Comparison of ENCODE assay signal across 8 cellular contexts in the genomic region with DNA sequence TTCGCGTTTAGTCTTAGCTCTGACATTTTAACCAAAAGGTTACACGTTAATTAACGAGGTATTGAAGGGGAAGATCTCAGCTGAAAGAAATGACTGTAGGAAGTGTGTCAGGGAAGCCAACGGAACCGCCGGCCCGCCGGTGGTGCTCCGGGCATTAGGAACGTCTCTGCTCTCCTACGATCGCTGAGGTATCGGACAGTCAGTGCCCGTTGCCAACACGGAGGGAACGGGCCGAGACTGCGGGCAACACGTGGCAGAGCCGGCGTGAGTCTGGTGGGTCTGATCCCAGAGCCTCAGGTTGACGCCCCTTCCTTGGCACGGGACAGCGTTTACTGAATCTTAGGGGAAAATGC. TPM values are rescaled to one million over a fixed set of nuclear protein-coding genes. Genes with fewer than 3 reads are reported as not detected.
DNase-seq lines count a peak whose midpoint lies in the region; ATAC-seq and TF ChIP-seq lines count a peak whose summit lies in the region.
"Not testable (repeated sequence)": the region's sequence is repeated elsewhere in the genome, so short reads cannot be mapped to it uniquely, and the experiment has no call there.

No MANE protein-coding gene starts in this region.

- H3K4me3 Mint-ChIP-seq in activated CD8-positive, alpha-beta memory T cell treated with anti-CD3 and anti-CD28 coated beads, Interleukin-2, amount 10 ng/mL, durations not matched to agents 7 days and 5 days: peak overlapping the region; percentile 83
- peak overlapping the region; percentile 94 to 99 (median 97) for H3K4me3 Mint-ChIP-seq in immature natural killer cell
- peak overlapping the region; percentile 95 for H3K4me3 Mint-ChIP-seq in type B pancreatic cell

- DNase-seq in NCI-H524 (lab: John Stamatoyannopoulos, UW): peak; percentile 14 to 33
- peak; percentile 47 for DNase-seq in activated CD8-positive, alpha-beta memory T cell treated with anti-CD3 and anti-CD28 coated beads, Interleukin-2, amount 10 ng/mL, durations not matched to agents 7 days and 5 days
- DNase-seq in dorsolateral prefrontal cortex: peak in 8 of 10 donors; percentile 12 to 52 (median 38)
- not testable (repeated sequence) for DNase-seq in immature natural killer cell; type B pancreatic cell (ENCODE audit: extremely low spot score, unreplicated experiment)

- H3K4me2 ChIP-seq in parathyroid adenoma (ENCODE audit: low read length): peak overlapping the region; percentile 93

- H3K27ac Mint-ChIP-seq in activated CD8-positive, alpha-beta memory T cell treated with anti-CD3 and anti-CD28 coated beads, Interleukin-2, amount 10 ng/mL, durations not matched to agents 7 days and 5 days: peak overlapping the region; percentile 93
- H3K27ac Mint-ChIP-seq in immature natural killer cell: peak overlapping the region; percentile 95 to 100 (median 98)
- not testable (repeated sequence) for H3K27ac Mint-ChIP-seq in type B pancreatic cell

- H3K79me2 ChIP-seq in parathyroid adenoma: not testable (repeated sequence)

- H3K4me1 ChIP-seq in parathyroid adenoma: not testable (repeated sequence)

- H2AFZ ChIP-seq in parathyroid adenoma: peak overlapping the region; percentile 99

- ATAC-seq in HG02798 (IDR thresholded peaks at IDR 0.05; ENCODE audit: poor library complexity, unreplicated experiment): peak; percentile 17
- ATAC-seq in activated CD8-positive, alpha-beta memory T cell treated with anti-CD3 and anti-CD28 coated beads, Interleukin-2, amount 10 ng/mL, durations not matched to agents 7 days and 5 days: not testable (repeated sequence)

- H3K36me3 Mint-ChIP-seq in activated CD8-positive, alpha-beta memory T cell treated with anti-CD3 and anti-CD28 coated beads, Interleukin-2, amount 10 ng/mL, durations not matched to agents 7 days and 5 days; immature natural killer cell; type B pancreatic cell: not testable (repeated sequence)

- not testable (repeated sequence) for H3K27me3 ChIP-seq in dorsolateral prefrontal cortex; parathyroid adenoma (ENCODE audit: control insufficient read depth, insufficient read depth, low read length)

- H3K4me1 Mint-ChIP-seq in activated CD8-positive, alpha-beta memory T cell treated with anti-CD3 and anti-CD28 coated beads, Interleukin-2, amount 10 ng/mL, durations not matched to agents 7 days and 5 days: peaks cover 23% of the 10 kb centered on the region
- H3K4me1 Mint-ChIP-seq in immature natural killer cell: peaks cover 24 to 31% of the 10 kb centered on the region in 2 donors
- peaks cover 12% of the 10 kb centered on the region for H3K4me1 Mint-ChIP-seq in type B pancreatic cell (ENCODE audit: unreplicated experiment)

- H3K4me3 ChIP-seq in GM12875 (ENCODE audit: low read depth, low read length): peak overlapping the region; percentile 72
- peak overlapping the region; percentile 56 to 85 (median 74) for H3K4me3 ChIP-seq in dorsolateral prefrontal cortex
- H3K4me3 ChIP-seq in parathyroid adenoma (ENCODE audit: low read depth, low read length): peak overlapping the region; percentile 68

- TF ChIP-seq CTCF in GM12875 (IDR thresholded peaks at IDR 0.05; ENCODE audit: borderline replicate concordance, insufficient read depth, low read depth, low read length); dorsolateral prefrontal cortex (IDR thresholded peaks at IDR 0.05 in 54 of 56, conservative IDR thresholded peaks at IDR 0.05 in 2 of 56; ENCODE audit: low read depth in 1 of 56, partially characterized antibody in 56 of 56); parathyroid adenoma (IDR thresholded peaks at IDR 0.05); type B pancreatic cell (conservative IDR thresholded peaks at IDR 0.05): not testable (repeated sequence)

- H3K9ac ChIP-seq in parathyroid adenoma: peak overlapping the region; percentile 69

- CTCF ChIA-PET in activated CD8-positive, alpha-beta memory T cell treated with anti-CD3 and anti-CD28 coated beads, Interleukin-2, amount 10 ng/mL, durations not matched to agents 7 days and 5 days (lab: Charles Lee): interaction anchor here (0.8 to 1.4 kb wide), 3 partner anchors 20 to 205 kb away, joined by 3 read pairs; partner anchors contain the start of gene NAPEPLD

- not testable (repeated sequence) for H3K9me3 ChIP-seq in parathyroid adenoma (ENCODE audit: control insufficient read depth, low read length)

- peak overlapping the region in 56 of 59 donors; percentile 17 to 90 (median 76) for H3K27ac ChIP-seq in dorsolateral prefrontal cortex
- H3K27ac ChIP-seq in parathyroid adenoma: peak overlapping the region; percentile 93

- not testable (repeated sequence) for H3K36me3 ChIP-seq in parathyroid adenoma (ENCODE audit: control insufficient read depth, insufficient read depth, low read length)

- not testable (repeated sequence) for H3K27me3 Mint-ChIP-seq in activated CD8-positive, alpha-beta memory T cell treated with anti-CD3 and anti-CD28 coated beads, Interleukin-2, amount 10 ng/mL, durations not matched to agents 7 days and 5 days
- H3K27me3 Mint-ChIP-seq in immature natural killer cell (ENCODE audit: low read depth in 3 of 3): peaks cover 8 to 15% (median 11%) of the 10 kb centered on the region in 3 donors
- H3K27me3 Mint-ChIP-seq in type B pancreatic cell: peaks cover 36% of the 10 kb centered on the region

- intact Hi-C loops in dorsolateral prefrontal cortex (cut with DNase I): loop anchor here (5.0 kb wide), 1 partner anchor 133 kb away; the partner anchor contains the start of gene NAPEPLD (in 2 of the 2)

- H3K9me3 Mint-ChIP-seq in activated CD8-positive, alpha-beta memory T cell treated with anti-CD3 and anti-CD28 coated beads, Interleukin-2, amount 10 ng/mL, durations not matched to agents 7 days and 5 days (ENCODE audit: low read depth); immature natural killer cell; type B pancreatic cell: not testable (repeated sequence)

RNA-seq across cellular contexts. Expression of gene PMPCB, which starts 16.5 kb away (rescaled TPM):
- total RNA-seq in activated CD8-positive, alpha-beta memory T cell treated with anti-CD3 and anti-CD28 coated beads, Interleukin-2, amount 10 ng/mL, durations not matched to agents 7 days and 5 days: 10 to 100 TPM; 58.1 to 69.0 TPM
- 10 to 100 TPM; 42.8 to 87.8 (median 68.7) TPM for total RNA-seq in dorsolateral prefrontal cortex
- polyA plus RNA-seq in immature natural killer cell: 10 to 100 TPM; 43.0 to 60.7 (median 54.8) TPM
- 70.8 and 72.0 TPM in 2 replicates for total RNA-seq in type B pancreatic cell (ENCODE audit: low replicate concordance)
